11 cellular contexts compared by ENCODE assay signal in the genomic region with DNA sequence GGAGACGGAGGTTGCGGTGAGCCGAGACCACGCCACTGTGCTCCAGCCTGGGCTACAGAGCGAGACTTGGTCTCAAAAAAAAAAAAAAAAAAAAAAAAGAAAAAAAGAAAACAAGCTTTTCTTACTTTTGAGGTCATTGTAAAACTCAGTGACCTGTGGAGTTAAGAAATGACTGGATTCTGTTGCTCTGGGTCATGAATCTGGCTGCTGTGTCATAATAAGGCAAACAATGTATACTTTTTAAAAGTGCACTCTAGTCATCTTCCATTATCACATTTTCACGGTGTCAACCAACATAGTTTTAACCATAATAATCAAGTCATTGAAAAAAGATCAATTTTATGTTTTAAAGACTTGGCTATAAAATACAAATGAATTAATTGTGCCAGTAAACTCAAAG.
"Had no signal": no experiment of that assay in that cellular context is flagged by ENCODE, and none has a peak within 500 bp of the region (broad histone marks: within the 10 kb centered on the region; RNA-seq: fewer than 3 reads in every experiment).

No MANE protein-coding gene starts in this region.

- FAIRE-seq: H1, H54, HTR-8/SVneo, K562 had no signal

- H3K9me3 Mint-ChIP-seq: H9 had no signal

- DNase-seq: H9, HCEC 1CT, HFFc6, IMR-90, Kasumi-1, KG1 had no signal

- H3K4me3 ChIP-seq: GM23338, K562 had no signal

- H3K4me3 Mint-ChIP-seq: GM23338, H9, HFFc6 had no signal

- H3K27ac Mint-ChIP-seq: GM23338, H9, HFFc6 had no signal

- ATAC-seq: GM23338, K562 had no signal
